Comparison of ENCODE assay signal across 11 cellular contexts in the genomic region with DNA sequence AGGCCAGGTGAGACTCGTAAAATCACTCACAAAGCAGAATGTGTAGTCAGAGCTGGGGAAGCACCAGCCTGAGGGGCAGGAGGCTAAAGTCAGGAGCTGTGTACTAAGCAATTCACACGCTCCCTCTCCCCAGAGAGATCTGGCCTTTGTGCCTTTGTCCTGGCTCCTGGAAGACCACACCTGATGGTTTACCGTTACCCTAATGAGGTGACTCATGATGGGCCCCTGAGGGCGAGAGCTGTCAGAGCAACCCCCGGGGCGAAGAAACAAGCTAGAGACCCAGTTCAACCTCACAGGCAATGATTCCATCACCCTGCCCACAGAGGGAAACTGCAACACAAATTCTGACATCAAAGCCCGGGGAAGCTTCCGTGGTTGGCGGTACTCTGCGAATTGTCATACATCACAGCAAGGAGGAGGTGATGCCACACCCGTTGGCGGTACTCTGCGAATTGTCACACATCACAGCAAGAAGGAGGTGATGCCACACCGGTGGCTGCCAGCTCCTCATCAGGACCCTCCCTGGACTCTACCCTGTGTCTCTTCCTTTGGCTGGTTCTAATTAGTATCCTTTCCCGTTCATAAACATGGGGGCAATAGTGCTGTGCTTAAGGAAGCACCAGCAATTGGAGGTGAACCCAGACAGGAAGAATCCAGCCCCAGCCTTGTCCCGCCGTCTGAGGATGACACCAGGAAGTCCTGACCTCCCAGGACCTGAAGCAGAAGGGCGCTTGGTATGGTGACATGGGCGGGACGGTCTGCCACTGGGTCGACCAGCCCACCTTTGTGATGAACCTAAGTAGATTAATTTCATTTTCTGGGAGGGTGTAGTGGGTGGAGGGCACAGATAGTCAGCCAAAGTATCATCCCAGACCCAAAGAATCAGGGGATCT. TPM values are rescaled to one million over a fixed set of nuclear protein-coding genes. Genes with fewer than 3 reads are reported as not detected.
DNase-seq lines count a peak whose midpoint lies in the region; ATAC-seq and TF ChIP-seq lines count a peak whose summit lies in the region.
"Had no signal": no experiment of that assay in that cellular context is flagged by ENCODE, and none has a peak within 500 bp of the region (broad histone marks: within the 10 kb centered on the region; RNA-seq: fewer than 3 reads in every experiment).

No MANE protein-coding gene starts in this region.

- POLR2A ChIA-PET in RWPE1 (lab: Yijun Ruan, JAX; ENCODE audit: low non-redundant PET), result no interaction called here

- H3K27ac Mint-ChIP-seq in activated naive CD4-positive, alpha-beta T cell treated with anti-CD3 and anti-CD28 coated beads, Interleukin-2, amount 50 U/mL, for 72 hours, result peak overlapping the region in 1 of 2 donors; percentile 73
- H3K27ac Mint-ChIP-seq: brain had no signal

- H3K9me3 Mint-ChIP-seq in activated naive CD4-positive, alpha-beta T cell treated with anti-CD3 and anti-CD28 coated beads, Interleukin-2, amount 50 U/mL, for 72 hours, result peaks cover 2 to 14% of the 10 kb centered on the region in 2 donors
- H3K9me3 Mint-ChIP-seq: brain had no signal

- no peak for TF ChIP-seq CTCF in RWPE1 (conservative IDR thresholded peaks at IDR 0.05; ENCODE audit: low read depth)

- DNase-seq in Daoy (ENCODE audit: low read depth), result peak; percentile 22
- peak; percentile 9 for DNase-seq in RWPE1 (ENCODE audit: low spot score)
- peak; percentile 29 to 61 for DNase-seq in activated naive CD4-positive, alpha-beta T cell treated with anti-CD3 and anti-CD28 coated beads, Interleukin-2, amount 50 U/mL, for 72 hours (ENCODE audit: low spot score in 2 of 2)
- peak; percentile 47 for DNase-seq in posterior vena cava (ENCODE audit: low spot score)
- no peak for DNase-seq in NCI-H82 treated with DMSO at 0.1 percent for 48 hours (lab: John Stamatoyannopoulos, UW; ENCODE audit: unreplicated experiment)
- DNase-seq: Calu3, NCI-H510A had no signal

- peak; percentile 81 to 85 for ATAC-seq in activated naive CD4-positive, alpha-beta T cell treated with anti-CD3 and anti-CD28 coated beads, Interleukin-2, amount 50 U/mL, for 72 hours
- ATAC-seq in HG02678 (IDR thresholded peaks at IDR 0.05; ENCODE audit: unreplicated experiment) (no peak), HG02588 (IDR thresholded peaks at IDR 0.05; ENCODE audit: unreplicated experiment) (no peak), HG03097 (IDR thresholded peaks at IDR 0.05; ENCODE audit: low FRiP score, unreplicated experiment) (no peak)

- no peak overlapping the region for H3K27ac ChIP-seq in RWPE1

- CTCF ChIA-PET in RWPE1 (lab: Yijun Ruan, JAX), result interaction anchor here (0.6 to 1.9 kb wide), 3 partner anchors 13 to 198 kb away, joined by 4 to 10 read pairs (median 4); no protein-coding TSS in a partner anchor

- H3K36me3 Mint-ChIP-seq in activated naive CD4-positive, alpha-beta T cell treated with anti-CD3 and anti-CD28 coated beads, Interleukin-2, amount 50 U/mL, for 72 hours, result peaks cover 3 to 16% of the 10 kb centered on the region in 2 donors
- H3K36me3 Mint-ChIP-seq: brain had no signal

- intact Hi-C loops in posterior vena cava (cut with DNase I), result no loop called here

RNA-seq across cellular contexts. Expression of a gene that starts 30.5 kb away (rescaled TPM):
- 0.63 and 1.1 TPM in 2 replicates for total RNA-seq in Daoy (2014; rRNA removed; shearing (Covaris generic))
- under 1 TPM; 0.07 to 0.43 TPM for total RNA-seq in activated naive CD4-positive, alpha-beta T cell treated with anti-CD3 and anti-CD28 coated beads, Interleukin-2, amount 50 U/mL, for 72 hours
- 1 to 10 TPM; 5.7 to 7.7 TPM for total RNA-seq in posterior vena cava

RNA-seq across cellular contexts. Expression of a gene that starts 38.2 kb away (rescaled TPM):
- total RNA-seq in Daoy (2014; rRNA removed; shearing (Covaris generic)), result 238 and 499 TPM in 2 replicates
- 100 to 1,000 TPM; 435 to 901 TPM for total RNA-seq in activated naive CD4-positive, alpha-beta T cell treated with anti-CD3 and anti-CD28 coated beads, Interleukin-2, amount 50 U/mL, for 72 hours
- total RNA-seq in posterior vena cava, result 100 to 1,000 TPM; 341 to 448 TPM

Comparison
In these comparisons a context has a peak if more than half of its experiments do, and no peak if none do; other contexts are left out.
1. ATAC-seq: peak in activated naive CD4-positive, alpha-beta T cell treated with anti-CD3 and anti-CD28 coated beads, Interleukin-2, amount 50 U/mL, for 72 hours (2 of 2); none in HG02678 (single experiment), HG02588 (single experiment) and HG03097 (single experiment).